9 cellular contexts compared by ENCODE assay signal in the genomic region with DNA sequence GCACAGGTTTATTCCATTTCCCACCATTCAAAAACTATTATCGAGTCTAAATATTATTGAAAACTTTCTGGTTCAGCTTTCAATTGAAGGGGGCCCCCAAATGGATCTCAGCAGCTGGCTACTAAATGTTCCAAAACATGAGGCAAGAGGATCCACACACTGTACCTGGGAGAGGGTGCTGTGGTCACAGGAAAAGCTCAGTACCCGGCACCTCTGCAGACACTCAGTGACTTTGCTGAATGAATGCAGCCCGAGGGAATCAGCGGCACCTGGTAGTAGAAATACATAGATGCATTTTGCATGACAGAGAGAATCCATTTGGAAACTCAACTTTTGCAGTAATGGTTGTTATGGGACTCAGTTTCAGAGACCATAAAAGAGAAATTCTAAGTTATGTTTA.
"Had no signal": no experiment of that assay in that cellular context is flagged by ENCODE, and none has a peak within 500 bp of the region (broad histone marks: within the 10 kb centered on the region; RNA-seq: fewer than 3 reads in every experiment).

No MANE protein-coding gene starts in this region.

- H3K27ac ChIP-seq: HL-60 had no signal

- H3K36me3 ChIP-seq: HAP-1 had no signal

- DNase-seq: GOT3, H7, HFFc6, IMR-90, KG1 had no signal

- H3K4me1 ChIP-seq: HAP-1 had no signal

- H3K4me3 ChIP-seq: HAP-1, K562 had no signal

- ATAC-seq: HCT116, K562 had no signal
